Comparison of ENCODE assay signal across 13 cellular contexts in genomic region chr11:103624708-103625623, GRCh38.
DNase-seq lines count a peak whose midpoint lies in the region; ATAC-seq and TF ChIP-seq lines count a peak whose summit lies in the region.
"Had no signal": no experiment of that assay in that cellular context is flagged by ENCODE, and none has a peak within 500 bp of the region (broad histone marks: within the 10 kb centered on the region; RNA-seq: fewer than 3 reads in every experiment).

No MANE protein-coding gene starts in this region.

- TF ChIP-seq CTCF in GM23338 (conservative IDR thresholded peaks at IDR 0.05; ENCODE audit: low read depth in 2 of 2) (no peak), RWPE2 (IDR thresholded peaks at IDR 0.05; ENCODE audit: poor library complexity, severe bottlenecking) (no peak), stomach (IDR thresholded peaks at IDR 0.05) (no peak), GM13976 (IDR thresholded peaks at IDR 0.05; ENCODE audit: borderline replicate concordance, control extremely low read depth, extremely low read depth, insufficient read depth, missing control alignments) (no peak)

- peak overlapping the region; percentile 67 for H3K27ac Mint-ChIP-seq in GM23338
- H3K27ac Mint-ChIP-seq: activated T-helper 2 cell treated with anti-CD3 and anti-CD28 coated beads, Interferon-gamma antibody, Interleukin-2, Interleukin-4, amounts not matched to agents 10 μg/mL and 5 μg/mL and 100 μg/mL, durations not matched to agents 14 hours and 24 hours and 36 hours had no signal

- no peaks in the 10 kb centered on the region for H4K20me1 ChIP-seq in GM23338 (replicated peaks; ENCODE audit: insufficient read depth)

- H3K9me3 ChIP-seq in RWPE2 (ENCODE audit: severe bottlenecking) (no peaks in the 10 kb centered on the region), stomach (no peaks in the 10 kb centered on the region)
- H3K9me3 ChIP-seq: mucosa of descending colon, tibial artery had no signal

- no peaks in the 10 kb centered on the region for H3K79me2 ChIP-seq in GM23338 (replicated peaks; ENCODE audit: insufficient read depth)

- no peaks in the 10 kb centered on the region for H3K36me3 ChIP-seq in GM23338 (ENCODE audit: insufficient read depth)
- H3K36me3 ChIP-seq in RWPE2 (ENCODE audit: low read depth) = no peaks in the 10 kb centered on the region
- H3K36me3 ChIP-seq in stomach = no peaks in the 10 kb centered on the region
- H3K36me3 ChIP-seq: tibial artery, WERI-Rb-1 had no signal

- intact Hi-C loops in stomach (cut with DNase I; ENCODE audit: low total_unique reads) = no loop called here

- no peaks in the 10 kb centered on the region for H3K27me3 Mint-ChIP-seq in GM23338 (ENCODE audit: insufficient read depth, low read depth, poor library complexity)

- peak; percentile 52; the same call in 2 of the 3 replicates for ATAC-seq in GM23338
- ATAC-seq in RWPE2 (ENCODE audit: low read depth) = peak; percentile 97
- ATAC-seq in HG03442 (IDR thresholded peaks at IDR 0.05; ENCODE audit: unreplicated experiment) = no peak
- ATAC-seq: mucosa of descending colon had no signal

- DNase-seq in GM23338 (ENCODE audit: low spot score) = peak; percentile 54
- no peak for DNase-seq in RWPE2 (ENCODE audit: low spot score)
- DNase-seq in fibroblast of gingiva (ENCODE audit: low read depth) = peak; percentile 96
- DNase-seq in pulmonary artery endothelial cell (ENCODE audit: low read depth, low spot score) = peak; percentile 97
- no peak for DNase-seq in stomach
- DNase-seq in GM13976 (ENCODE audit: low spot score) = no peak
- DNase-seq in 8988T = no peak
- DNase-seq: mucosa of descending colon; stimulated activated CD4-positive, alpha-beta T cell treated with anti-CD3 and anti-CD28 coated beads, Interleukin-4, amount 100 ng/mL, for 24 hours; tibial artery; WERI-Rb-1 had no signal

- no peaks in the 10 kb centered on the region; the same call in 2 of the 3 replicates for H3K36me3 Mint-ChIP-seq in GM23338 (ENCODE audit: low read depth)

- peaks cover 18% of the 10 kb centered on the region for H3K4me1 Mint-ChIP-seq in GM23338

- peaks cover 14% of the 10 kb centered on the region; the same call in 1 of the 2 replicates for H3K9me2 ChIP-seq in GM23338 (ENCODE audit: insufficient read depth)

- no peak for TF ChIP-seq EP300 in stomach (IDR thresholded peaks at IDR 0.05)

- H2AFZ ChIP-seq in GM23338 = no peak overlapping the region

- H3K9me3 Mint-ChIP-seq in GM23338 = 0 out of 3 replicates have a peak, but pooled peaks cover 5% of the 10 kb centered on the region
- H3K9me3 Mint-ChIP-seq: activated T-helper 2 cell treated with anti-CD3 and anti-CD28 coated beads, Interferon-gamma antibody, Interleukin-2, Interleukin-4, amounts not matched to agents 10 μg/mL and 5 μg/mL and 100 μg/mL, durations not matched to agents 14 hours and 24 hours and 36 hours had no signal

- H3K27me3 ChIP-seq in GM23338 (ENCODE audit: insufficient read depth) (no peaks in the 10 kb centered on the region), RWPE2 (ENCODE audit: insufficient read depth, poor library complexity, severe bottlenecking) (no peaks in the 10 kb centered on the region), stomach (no peaks in the 10 kb centered on the region)
- H3K27me3 ChIP-seq: tibial artery had no signal

- 77 to 85% (median 78%) methylated on average over 5 of the region's 5 CpGs for WGBS in stomach, 5 donors

- 0 out of 2 replicates have a peak, but pooled peaks cover 5% of the 10 kb centered on the region for H3K4me1 ChIP-seq in GM23338 (ENCODE audit: insufficient read depth)
- H3K4me1 ChIP-seq in RWPE2 (ENCODE audit: insufficient read depth, poor library complexity, severe bottlenecking) = peaks cover 11% of the 10 kb centered on the region
- no peaks in the 10 kb centered on the region for H3K4me1 ChIP-seq in stomach
- H3K4me1 ChIP-seq: tibial artery had no signal

- H3F3A ChIP-seq in GM23338 (replicated peaks; ENCODE audit: low read depth) = no peaks in the 10 kb centered on the region

- in situ Hi-C loops in GM13976 (cut with MboI; ENCODE audit: low sequenced_read_pairs, unreplicated experiment) = no loop called here

- no peak for TF ChIP-seq POLR2A in stomach (IDR thresholded peaks at IDR 0.05)

- no peak overlapping the region for H3K4me2 ChIP-seq in GM23338

- H3K4me3 Mint-ChIP-seq in GM23338 = no peak overlapping the region

- H3K27ac ChIP-seq in GM23338 (ENCODE audit: low read depth) (no peak overlapping the region), RWPE2 (ENCODE audit: poor library complexity, severe bottlenecking) (peak overlapping the region; percentile 75), stomach (no peak overlapping the region)
- H3K27ac ChIP-seq: tibial artery, WERI-Rb-1 had no signal

- H3K4me3 ChIP-seq in GM23338 = no peak overlapping the region
- no peak overlapping the region for H3K4me3 ChIP-seq in RWPE2 (ENCODE audit: severe bottlenecking)
- H3K4me3 ChIP-seq in stomach = no peak overlapping the region
- H3K4me3 ChIP-seq: mucosa of descending colon, tibial artery had no signal

TF ChIP-seq in GM23338, 12 proteins besides CTCF, POLR2A, EP300 and RAD21:
- 0 out of 2 replicates have a peak, but pooled peaks have one; percentile 38 for TF ChIP-seq ZNF462 (CRISPR knock-in tag; IDR thresholded peaks at IDR 0.05)
- no peak for TF ChIP-seq ZNF331 (CRISPR knock-in tag; IDR thresholded peaks at IDR 0.05; ENCODE audit: low read depth)

Comparison
In these comparisons a context has a peak if more than half of its experiments do, and no peak if none do; other contexts are left out.
1. DNase-seq: peak in GM23338 (single experiment), fibroblast of gingiva (single experiment) and pulmonary artery endothelial cell (single experiment); none in RWPE2 (single experiment), stomach (single experiment), GM13976 (single experiment) and 8988T (single experiment).